ENCODE assay signal across 15 cellular contexts in the genomic region with DNA sequence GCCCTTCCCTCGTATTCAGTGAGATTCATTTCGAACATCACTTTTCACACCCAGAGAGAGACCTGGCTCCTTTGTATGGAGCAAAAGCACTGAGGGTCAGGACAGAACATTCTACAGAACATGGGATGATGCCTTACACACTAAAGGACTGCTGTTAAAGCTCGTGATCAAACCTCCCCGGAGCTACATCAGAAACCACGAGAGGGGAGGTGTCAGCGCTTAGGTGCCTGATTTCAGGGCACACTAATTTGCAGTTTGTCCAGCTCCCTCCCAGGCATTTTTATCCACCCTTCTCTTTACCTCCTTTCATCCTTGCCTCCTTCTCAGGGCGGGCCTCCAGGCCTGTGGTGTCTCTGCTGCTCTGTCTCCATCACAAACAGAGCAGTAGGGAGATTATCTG.
DNase-seq lines count a peak whose midpoint lies in the region; ATAC-seq and TF ChIP-seq lines count a peak whose summit lies in the region.
"Had no signal": no experiment of that assay in that cellular context is flagged by ENCODE, and none has a peak within 500 bp of the region (broad histone marks: within the 10 kb centered on the region; RNA-seq: fewer than 3 reads in every experiment).

No MANE protein-coding gene starts in this region.

- H3K9me2 ChIP-seq in Karpas-422 (replicated peaks; ENCODE audit: insufficient read depth, low read length), result no peaks in the 10 kb centered on the region

- DNase-seq in left ventricle myocardium inferior, result no peak
- no peak for DNase-seq in cardiac septum (ENCODE audit: low spot score)
- peak; percentile 83 for DNase-seq in esophagus muscularis mucosa (ENCODE audit: extremely low spot score)
- no peak for DNase-seq in stimulated activated naive B cell treated with anti-CD40 and anti-IgM and Interleukin-4, amounts not matched to agents 10 μg/mL and 1 μg/mL and 100 μg/mL, for 72 hours
- no peak for DNase-seq in Karpas-422
- DNase-seq in H4 (ENCODE audit: low spot score), result no peak
- DNase-seq: C1 segment of cervical spinal cord; Calu3; CD4-positive, alpha-beta T cell; DMS 273 treated with DMSO at 0.1 percent for 48 hours; H9 had no signal

- H2AFZ ChIP-seq in Karpas-422 (ENCODE audit: low read length), result no peak overlapping the region
- H2AFZ ChIP-seq: GM23338 had no signal

- no peak overlapping the region for H3K4me3 Mint-ChIP-seq in stimulated activated naive B cell treated with anti-CD40 and anti-IgM and Interleukin-4, amounts not matched to agents 10 μg/mL and 1 μg/mL and 100 μg/mL, for 72 hours
- H3K4me3 Mint-ChIP-seq: CD4-positive, alpha-beta T cell; GM23338; H9 had no signal

- 83% methylated on average over 7 of the region's 7 CpGs for WGBS in esophagus muscularis mucosa

- no peak overlapping the region for H3K4me2 ChIP-seq in Karpas-422 (ENCODE audit: low read depth, low read length, poor library complexity, severe bottlenecking)
- H3K4me2 ChIP-seq: GM23338 had no signal

- H3K79me2 ChIP-seq in Karpas-422 (ENCODE audit: low read length), result no peaks in the 10 kb centered on the region

- TF ChIP-seq EP300 in esophagus muscularis mucosa (IDR thresholded peaks at IDR 0.05), result no peak

- no peak for ATAC-seq in stimulated activated naive B cell treated with anti-CD40 and anti-IgM and Interleukin-4, amounts not matched to agents 10 μg/mL and 1 μg/mL and 100 μg/mL, for 72 hours (replicated peaks)
- ATAC-seq in activated CD4-positive, CD25-positive, alpha-beta regulatory T cell treated with anti-CD3 and anti-CD28 coated beads, Interleukin-2, amount 50 U/mL, for 24 hours, result no peak
- ATAC-seq: GM12878, GM23338 had no signal

- H3K4me1 ChIP-seq in left ventricle myocardium inferior (peaks cover 27% of the 10 kb centered on the region), esophagus muscularis mucosa (peaks cover 0 to 2% (median 0%) of the 10 kb centered on the region in 4 donors), Karpas-422 (ENCODE audit: low read length) (peaks cover 85% of the 10 kb centered on the region)

- H3K9me3 ChIP-seq in left ventricle myocardium inferior (replicated peaks) (no peaks in the 10 kb centered on the region), esophagus muscularis mucosa (no peaks in the 10 kb centered on the region), Karpas-422 (ENCODE audit: low read length) (no peaks in the 10 kb centered on the region)

- no peaks in the 10 kb centered on the region for H3K36me3 Mint-ChIP-seq in stimulated activated naive B cell treated with anti-CD40 and anti-IgM and Interleukin-4, amounts not matched to agents 10 μg/mL and 1 μg/mL and 100 μg/mL, for 72 hours

- no peaks in the 10 kb centered on the region for H3K9me3 Mint-ChIP-seq in stimulated activated naive B cell treated with anti-CD40 and anti-IgM and Interleukin-4, amounts not matched to agents 10 μg/mL and 1 μg/mL and 100 μg/mL, for 72 hours
- H3K9me3 Mint-ChIP-seq: CD4-positive, alpha-beta T cell; GM23338; H9 had no signal

- no peak for TF ChIP-seq CTCF in left ventricle myocardium inferior (IDR thresholded peaks at IDR 0.05; ENCODE audit: borderline replicate concordance)
- no peak for TF ChIP-seq CTCF in esophagus muscularis mucosa (IDR thresholded peaks at IDR 0.05)

- H3K36me3 ChIP-seq in left ventricle myocardium inferior (no peaks in the 10 kb centered on the region), esophagus muscularis mucosa (no peaks in the 10 kb centered on the region), Karpas-422 (ENCODE audit: insufficient read depth, low read length) (no peaks in the 10 kb centered on the region)

- H3K4me3 ChIP-seq in left ventricle myocardium inferior, result no peak overlapping the region
- H3K4me3 ChIP-seq in esophagus muscularis mucosa, result no peak overlapping the region
- H3K4me3 ChIP-seq in Karpas-422 (ENCODE audit: low read length), result no peak overlapping the region
- H3K4me3 ChIP-seq: GM12878, GM23338 had no signal

- peak overlapping the region; percentile 73 for H3K27ac Mint-ChIP-seq in stimulated activated naive B cell treated with anti-CD40 and anti-IgM and Interleukin-4, amounts not matched to agents 10 μg/mL and 1 μg/mL and 100 μg/mL, for 72 hours
- H3K27ac Mint-ChIP-seq: CD4-positive, alpha-beta T cell; GM23338; H9 had no signal

- TF ChIP-seq POLR2A in esophagus muscularis mucosa (IDR thresholded peaks at IDR 0.05; ENCODE audit: low read depth), result no peak

- no peaks in the 10 kb centered on the region for H4K20me1 ChIP-seq in Karpas-422 (ENCODE audit: insufficient read depth, low read depth, low read length)

- no peak overlapping the region for H3K9ac ChIP-seq in Karpas-422 (ENCODE audit: low read length)

- H3K27me3 Mint-ChIP-seq in stimulated activated naive B cell treated with anti-CD40 and anti-IgM and Interleukin-4, amounts not matched to agents 10 μg/mL and 1 μg/mL and 100 μg/mL, for 72 hours, result no peaks in the 10 kb centered on the region

- peak overlapping the region; percentile 70 for H3K27ac ChIP-seq in left ventricle myocardium inferior (replicated peaks)
- H3K27ac ChIP-seq in esophagus muscularis mucosa (replicated peaks in 1 of 4), result no peak overlapping the region
- no peak overlapping the region for H3K27ac ChIP-seq in Karpas-422 (ENCODE audit: low read length)
- H3K27ac ChIP-seq: 22Rv1 had no signal

- peaks cover 31% of the 10 kb centered on the region for H3K27me3 ChIP-seq in left ventricle myocardium inferior (ENCODE audit: low read depth)
- H3K27me3 ChIP-seq in esophagus muscularis mucosa, result peaks cover 0 to 48% (median 0%) of the 10 kb centered on the region in 4 donors
- no peaks in the 10 kb centered on the region for H3K27me3 ChIP-seq in Karpas-422 (ENCODE audit: low read length)

- H3K4me1 Mint-ChIP-seq in stimulated activated naive B cell treated with anti-CD40 and anti-IgM and Interleukin-4, amounts not matched to agents 10 μg/mL and 1 μg/mL and 100 μg/mL, for 72 hours, result peaks cover 57 to 74% of the 10 kb centered on the region in 2 donors
- H3K4me1 Mint-ChIP-seq: GM23338 had no signal

- intact Hi-C loops in left ventricle myocardium inferior (cut with micrococcal nuclease) (no loop called here), cardiac septum (cut with DNase I) (no loop called here), esophagus muscularis mucosa (cut with DNase I) (no loop called here)
